ENCODE assay signal across 1 cellular context in the genomic region with DNA sequence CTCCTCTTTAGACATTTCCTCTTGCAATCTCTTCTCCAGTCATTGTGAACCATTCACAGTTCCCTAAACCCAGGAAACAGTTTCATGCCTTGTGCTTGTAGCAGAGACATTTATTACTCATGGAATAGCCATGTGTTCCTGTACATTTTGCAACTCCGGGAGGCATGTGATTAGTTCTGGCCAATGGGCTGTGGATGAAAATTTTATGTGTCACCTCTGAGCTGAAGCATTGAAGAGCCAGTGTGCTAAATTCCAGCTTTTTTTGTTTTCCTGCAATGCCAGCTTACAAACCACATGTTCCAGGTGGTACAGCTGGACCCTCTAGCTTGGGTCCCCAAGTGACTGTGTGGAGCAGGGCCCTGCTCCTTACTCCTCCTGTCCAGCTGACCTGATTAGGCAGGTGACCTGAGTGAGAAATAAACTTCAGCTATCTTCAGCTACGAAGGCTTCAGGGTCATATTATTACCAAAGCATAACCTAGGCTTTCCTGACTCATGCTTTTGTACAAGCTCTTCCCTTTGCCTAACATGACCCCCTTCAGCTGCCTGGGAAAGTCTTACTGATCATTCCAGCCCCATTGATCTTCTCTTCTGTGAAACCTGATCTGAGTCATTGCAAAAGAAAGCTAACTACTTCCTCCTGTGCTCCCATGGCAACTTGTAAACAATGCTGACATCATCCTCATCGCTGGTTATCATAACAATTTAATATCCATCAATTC.
TF ChIP-seq lines count a peak whose summit lies in the region.

No MANE protein-coding gene starts in this region.

TF ChIP-seq in HepG2, 621 proteins besides CTCF, POLR2A, EP300 and RAD21 (continued from another document and continues in another):
- TF ChIP-seq, protein P1, sequence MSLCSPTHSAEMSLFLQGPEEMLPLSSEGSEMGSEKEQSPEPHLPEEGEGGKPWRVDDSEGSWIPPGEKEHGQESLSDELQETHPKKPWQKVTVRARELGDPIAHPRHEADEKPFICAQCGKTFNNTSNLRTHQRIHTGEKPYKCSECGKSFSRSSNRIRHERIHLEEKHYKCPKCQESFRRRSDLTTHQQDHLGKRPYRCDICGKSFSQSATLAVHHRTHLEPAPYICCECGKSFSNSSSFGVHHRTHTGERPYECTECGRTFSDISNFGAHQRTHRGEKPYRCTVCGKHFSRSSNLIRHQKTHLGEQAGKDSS (CRISPR knock-in tag; IDR thresholded peaks at IDR 0.05; ENCODE audit: borderline replicate concordance, low read depth): peak; percentile 55; the same call in 1 of the 2 replicates
- TF ChIP-seq HES4 (CRISPR knock-in tag; IDR thresholded peaks at IDR 0.05; ENCODE audit: borderline replicate concordance) (no peak), NRL (CRISPR knock-in tag; IDR thresholded peaks at IDR 0.05; ENCODE audit: borderline replicate concordance) (no peak), ZNF709 (CRISPR knock-in tag; IDR thresholded peaks at IDR 0.05) (no peak), NR3C1 (CRISPR knock-in tag; IDR thresholded peaks at IDR 0.05) (no peak), SIX4 (CRISPR knock-in tag; IDR thresholded peaks at IDR 0.05) (peak; percentile 99), ELF4 (CRISPR knock-in tag; IDR thresholded peaks at IDR 0.05; ENCODE audit: borderline replicate concordance) (no peak), TP53 (CRISPR knock-in tag; conservative IDR thresholded peaks at IDR 0.05) (no peak), HMG20A (CRISPR knock-in tag; IDR thresholded peaks at IDR 0.05; ENCODE audit: borderline replicate concordance) (peak; percentile 84; the same call in 1 of the 2 replicates), NPAS2 (CRISPR knock-in tag; IDR thresholded peaks at IDR 0.05; ENCODE audit: borderline replicate concordance) (no peak), EEA1 (CRISPR knock-in tag; IDR thresholded peaks at IDR 0.05; ENCODE audit: borderline replicate concordance) (no peak), CREB1 (IDR thresholded peaks at IDR 0.05) (peak; percentile 68), CREB1 (CRISPR knock-in tag; IDR thresholded peaks at IDR 0.05) (peak; percentile 84), ERF (CRISPR knock-in tag; IDR thresholded peaks at IDR 0.05) (peak; percentile 86; the same call in 1 of the 2 replicates), FOXM1 (CRISPR knock-in tag; IDR thresholded peaks at IDR 0.05) (no peak), ZNF17 (CRISPR knock-in tag; IDR thresholded peaks at IDR 0.05) (no peak), ZNF672 (CRISPR knock-in tag; IDR thresholded peaks at IDR 0.05) (no peak), ZNF121 (CRISPR knock-in tag; IDR thresholded peaks at IDR 0.05) (no peak), ZNF224 (CRISPR knock-in tag; IDR thresholded peaks at IDR 0.05) (no peak), SALL1 (CRISPR knock-in tag; IDR thresholded peaks at IDR 0.05) (peak; percentile 94), ETV6 (CRISPR knock-in tag; conservative IDR thresholded peaks at IDR 0.05) (no peak), ASH2L (IDR thresholded peaks at IDR 0.05; ENCODE audit: insufficient read length, low read depth, low read length) (peak; percentile 61), CBX1 (IDR thresholded peaks at IDR 0.05; ENCODE audit: low read depth) (no peak), ZNF20 (CRISPR knock-in tag; IDR thresholded peaks at IDR 0.05) (no peak)
- TF ChIP-seq, protein P2, sequence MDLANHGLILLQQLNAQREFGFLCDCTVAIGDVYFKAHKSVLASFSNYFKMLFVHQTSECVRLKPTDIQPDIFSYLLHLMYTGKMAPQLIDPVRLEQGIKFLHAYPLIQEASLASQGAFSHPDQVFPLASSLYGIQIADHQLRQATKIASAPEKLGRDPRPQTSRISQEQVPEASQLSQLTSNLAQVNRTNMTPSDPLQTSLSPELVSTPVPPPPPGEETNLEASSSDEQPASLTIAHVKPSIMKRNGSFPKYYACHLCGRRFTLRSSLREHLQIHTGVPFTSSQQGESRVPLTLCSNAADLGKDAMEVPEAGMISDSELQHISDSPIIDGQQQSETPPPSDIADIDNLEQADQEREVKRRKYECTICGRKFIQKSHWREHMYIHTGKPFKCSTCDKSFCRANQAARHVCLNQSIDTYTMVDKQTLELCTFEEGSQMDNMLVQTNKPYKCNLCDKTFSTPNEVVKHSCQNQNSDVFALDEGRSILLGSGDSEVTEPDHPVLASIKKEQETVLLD (CRISPR knock-in tag; IDR thresholded peaks at IDR 0.05; ENCODE audit: low read depth): no peak
- TF ChIP-seq, protein P3, sequence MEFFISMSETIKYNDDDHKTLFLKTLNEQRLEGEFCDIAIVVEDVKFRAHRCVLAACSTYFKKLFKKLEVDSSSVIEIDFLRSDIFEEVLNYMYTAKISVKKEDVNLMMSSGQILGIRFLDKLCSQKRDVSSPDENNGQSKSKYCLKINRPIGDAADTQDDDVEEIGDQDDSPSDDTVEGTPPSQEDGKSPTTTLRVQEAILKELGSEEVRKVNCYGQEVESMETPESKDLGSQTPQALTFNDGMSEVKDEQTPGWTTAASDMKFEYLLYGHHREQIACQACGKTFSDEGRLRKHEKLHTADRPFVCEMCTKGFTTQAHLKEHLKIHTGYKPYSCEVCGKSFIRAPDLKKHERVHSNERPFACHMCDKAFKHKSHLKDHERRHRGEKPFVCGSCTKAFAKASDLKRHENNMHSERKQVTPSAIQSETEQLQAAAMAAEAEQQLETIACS (CRISPR knock-in tag; IDR thresholded peaks at IDR 0.05): no peak
- TF ChIP-seq, protein P4, sequence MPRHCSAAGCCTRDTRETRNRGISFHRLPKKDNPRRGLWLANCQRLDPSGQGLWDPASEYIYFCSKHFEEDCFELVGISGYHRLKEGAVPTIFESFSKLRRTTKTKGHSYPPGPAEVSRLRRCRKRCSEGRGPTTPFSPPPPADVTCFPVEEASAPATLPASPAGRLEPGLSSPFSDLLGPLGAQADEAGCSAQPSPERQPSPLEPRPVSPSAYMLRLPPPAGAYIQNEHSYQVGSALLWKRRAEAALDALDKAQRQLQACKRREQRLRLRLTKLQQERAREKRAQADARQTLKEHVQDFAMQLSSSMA (CRISPR knock-in tag; IDR thresholded peaks at IDR 0.05): no peak
- TF ChIP-seq, protein P5, sequence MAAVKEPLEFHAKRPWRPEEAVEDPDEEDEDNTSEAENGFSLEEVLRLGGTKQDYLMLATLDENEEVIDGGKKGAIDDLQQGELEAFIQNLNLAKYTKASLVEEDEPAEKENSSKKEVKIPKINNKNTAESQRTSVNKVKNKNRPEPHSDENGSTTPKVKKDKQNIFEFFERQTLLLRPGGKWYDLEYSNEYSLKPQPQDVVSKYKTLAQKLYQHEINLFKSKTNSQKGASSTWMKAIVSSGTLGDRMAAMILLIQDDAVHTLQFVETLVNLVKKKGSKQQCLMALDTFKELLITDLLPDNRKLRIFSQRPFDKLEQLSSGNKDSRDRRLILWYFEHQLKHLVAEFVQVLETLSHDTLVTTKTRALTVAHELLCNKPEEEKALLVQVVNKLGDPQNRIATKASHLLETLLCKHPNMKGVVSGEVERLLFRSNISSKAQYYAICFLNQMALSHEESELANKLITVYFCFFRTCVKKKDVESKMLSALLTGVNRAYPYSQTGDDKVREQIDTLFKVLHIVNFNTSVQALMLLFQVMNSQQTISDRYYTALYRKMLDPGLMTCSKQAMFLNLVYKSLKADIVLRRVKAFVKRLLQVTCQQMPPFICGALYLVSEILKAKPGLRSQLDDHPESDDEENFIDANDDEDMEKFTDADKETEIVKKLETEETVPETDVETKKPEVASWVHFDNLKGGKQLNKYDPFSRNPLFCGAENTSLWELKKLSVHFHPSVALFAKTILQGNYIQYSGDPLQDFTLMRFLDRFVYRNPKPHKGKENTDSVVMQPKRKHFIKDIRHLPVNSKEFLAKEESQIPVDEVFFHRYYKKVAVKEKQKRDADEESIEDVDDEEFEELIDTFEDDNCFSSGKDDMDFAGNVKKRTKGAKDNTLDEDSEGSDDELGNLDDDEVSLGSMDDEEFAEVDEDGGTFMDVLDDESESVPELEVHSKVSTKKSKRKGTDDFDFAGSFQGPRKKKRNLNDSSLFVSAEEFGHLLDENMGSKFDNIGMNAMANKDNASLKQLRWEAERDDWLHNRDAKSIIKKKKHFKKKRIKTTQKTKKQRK (IDR thresholded peaks at IDR 0.05; ENCODE audit: low read length): no peak
- TF ChIP-seq, protein P6, sequence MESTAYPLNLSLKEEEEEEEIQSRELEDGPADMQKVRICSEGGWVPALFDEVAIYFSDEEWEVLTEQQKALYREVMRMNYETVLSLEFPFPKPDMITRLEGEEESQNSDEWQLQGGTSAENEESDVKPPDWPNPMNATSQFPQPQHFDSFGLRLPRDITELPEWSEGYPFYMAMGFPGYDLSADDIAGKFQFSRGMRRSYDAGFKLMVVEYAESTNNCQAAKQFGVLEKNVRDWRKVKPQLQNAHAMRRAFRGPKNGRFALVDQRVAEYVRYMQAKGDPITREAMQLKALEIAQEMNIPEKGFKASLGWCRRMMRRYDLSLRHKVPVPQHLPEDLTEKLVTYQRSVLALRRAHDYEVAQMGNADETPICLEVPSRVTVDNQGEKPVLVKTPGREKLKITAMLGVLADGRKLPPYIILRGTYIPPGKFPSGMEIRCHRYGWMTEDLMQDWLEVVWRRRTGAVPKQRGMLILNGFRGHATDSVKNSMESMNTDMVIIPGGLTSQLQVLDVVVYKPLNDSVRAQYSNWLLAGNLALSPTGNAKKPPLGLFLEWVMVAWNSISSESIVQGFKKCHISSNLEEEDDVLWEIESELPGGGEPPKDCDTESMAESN (CRISPR knock-in tag; conservative IDR thresholded peaks at IDR 0.05): no peak
- TF ChIP-seq, protein P7, sequence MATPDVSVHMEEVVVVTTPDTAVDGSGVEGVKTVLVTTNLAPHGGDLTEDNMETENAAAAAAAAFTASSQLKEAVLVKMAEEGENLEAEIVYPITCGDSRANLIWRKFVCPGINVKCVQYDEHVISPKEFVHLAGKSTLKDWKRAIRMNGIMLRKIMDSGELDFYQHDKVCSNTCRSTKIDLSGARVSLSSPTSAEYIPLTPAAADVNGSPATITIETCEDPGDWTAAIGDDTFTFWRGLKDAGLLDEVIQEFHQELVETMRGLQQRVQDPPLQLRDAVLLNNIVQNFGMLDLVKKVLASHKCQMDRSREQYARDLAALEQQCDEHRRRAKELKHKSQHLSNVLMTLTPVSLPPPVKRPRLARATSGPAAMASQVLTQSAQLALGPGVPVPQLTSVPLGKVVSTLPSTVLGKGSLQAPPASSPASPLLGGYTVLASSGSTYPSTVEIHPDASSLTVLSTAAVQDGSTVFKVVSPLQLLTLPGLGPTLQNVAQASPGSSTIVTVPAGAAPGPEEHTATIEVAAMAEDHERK (CRISPR knock-in tag; IDR thresholded peaks at IDR 0.05; ENCODE audit: low read depth): no peak
- TF ChIP-seq, protein P8, sequence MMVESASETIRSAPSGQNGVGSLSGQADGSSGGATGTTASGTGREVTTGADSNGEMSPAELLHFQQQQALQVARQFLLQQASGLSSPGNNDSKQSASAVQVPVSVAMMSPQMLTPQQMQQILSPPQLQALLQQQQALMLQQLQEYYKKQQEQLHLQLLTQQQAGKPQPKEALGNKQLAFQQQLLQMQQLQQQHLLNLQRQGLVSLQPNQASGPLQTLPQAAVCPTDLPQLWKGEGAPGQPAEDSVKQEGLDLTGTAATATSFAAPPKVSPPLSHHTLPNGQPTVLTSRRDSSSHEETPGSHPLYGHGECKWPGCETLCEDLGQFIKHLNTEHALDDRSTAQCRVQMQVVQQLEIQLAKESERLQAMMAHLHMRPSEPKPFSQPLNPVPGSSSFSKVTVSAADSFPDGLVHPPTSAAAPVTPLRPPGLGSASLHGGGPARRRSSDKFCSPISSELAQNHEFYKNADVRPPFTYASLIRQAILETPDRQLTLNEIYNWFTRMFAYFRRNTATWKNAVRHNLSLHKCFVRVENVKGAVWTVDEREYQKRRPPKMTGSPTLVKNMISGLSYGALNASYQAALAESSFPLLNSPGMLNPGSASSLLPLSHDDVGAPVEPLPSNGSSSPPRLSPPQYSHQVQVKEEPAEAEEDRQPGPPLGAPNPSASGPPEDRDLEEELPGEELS (CRISPR knock-in tag; IDR thresholded peaks at IDR 0.05): peak; percentile 83
- TF ChIP-seq, protein P9, sequence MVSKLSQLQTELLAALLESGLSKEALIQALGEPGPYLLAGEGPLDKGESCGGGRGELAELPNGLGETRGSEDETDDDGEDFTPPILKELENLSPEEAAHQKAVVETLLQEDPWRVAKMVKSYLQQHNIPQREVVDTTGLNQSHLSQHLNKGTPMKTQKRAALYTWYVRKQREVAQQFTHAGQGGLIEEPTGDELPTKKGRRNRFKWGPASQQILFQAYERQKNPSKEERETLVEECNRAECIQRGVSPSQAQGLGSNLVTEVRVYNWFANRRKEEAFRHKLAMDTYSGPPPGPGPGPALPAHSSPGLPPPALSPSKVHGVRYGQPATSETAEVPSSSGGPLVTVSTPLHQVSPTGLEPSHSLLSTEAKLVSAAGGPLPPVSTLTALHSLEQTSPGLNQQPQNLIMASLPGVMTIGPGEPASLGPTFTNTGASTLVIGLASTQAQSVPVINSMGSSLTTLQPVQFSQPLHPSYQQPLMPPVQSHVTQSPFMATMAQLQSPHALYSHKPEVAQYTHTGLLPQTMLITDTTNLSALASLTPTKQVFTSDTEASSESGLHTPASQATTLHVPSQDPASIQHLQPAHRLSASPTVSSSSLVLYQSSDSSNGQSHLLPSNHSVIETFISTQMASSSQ (IDR thresholded peaks at IDR 0.05; ENCODE audit: low read depth): peak; percentile 82
- TF ChIP-seq, protein P9 (CRISPR knock-in tag; IDR thresholded peaks at IDR 0.05; ENCODE audit: borderline replicate concordance): peak; percentile 69; the same call in 1 of the 2 replicates
- TF ChIP-seq, protein P10, sequence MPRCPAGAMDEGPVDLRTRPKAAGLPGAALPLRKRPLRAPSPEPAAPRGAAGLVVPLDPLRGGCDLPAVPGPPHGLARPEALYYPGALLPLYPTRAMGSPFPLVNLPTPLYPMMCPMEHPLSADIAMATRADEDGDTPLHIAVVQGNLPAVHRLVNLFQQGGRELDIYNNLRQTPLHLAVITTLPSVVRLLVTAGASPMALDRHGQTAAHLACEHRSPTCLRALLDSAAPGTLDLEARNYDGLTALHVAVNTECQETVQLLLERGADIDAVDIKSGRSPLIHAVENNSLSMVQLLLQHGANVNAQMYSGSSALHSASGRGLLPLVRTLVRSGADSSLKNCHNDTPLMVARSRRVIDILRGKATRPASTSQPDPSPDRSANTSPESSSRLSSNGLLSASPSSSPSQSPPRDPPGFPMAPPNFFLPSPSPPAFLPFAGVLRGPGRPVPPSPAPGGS (CRISPR knock-in tag; IDR thresholded peaks at IDR 0.05): no peak
